In genomic region chr13:90696656-90697055, GRCh38 we compare ENCODE assay signal across 18 cellular contexts.
A peak's percentile ranks its signal among the peaks of the same experiment; 100 is the strongest.
DNase-seq lines count a peak whose midpoint lies in the region; ATAC-seq and TF ChIP-seq lines count a peak whose summit lies in the region.
"Had no signal": no experiment of that assay in that cellular context is flagged by ENCODE, and none has a peak within 500 bp of the region (broad histone marks: within the 10 kb centered on the region; RNA-seq: fewer than 3 reads in every experiment).

No MANE protein-coding gene starts in this region.

- H3K4me1 ChIP-seq in PC-9 (replicated peaks; ENCODE audit: insufficient read depth) (no peaks in the 10 kb centered on the region), smooth muscle cell (ENCODE audit: low read depth) (no peaks in the 10 kb centered on the region), tibial artery (peaks cover 0 to under 1% (median 0%) of the 10 kb centered on the region in 4 donors)
- H3K4me1 ChIP-seq: ascending aorta, spleen had no signal

- peak overlapping the region; percentile 56 for H2AFZ ChIP-seq in PC-9
- H2AFZ ChIP-seq in smooth muscle cell (ENCODE audit: low read depth) = peak overlapping the region; percentile 47

- H3K27me3 ChIP-seq in PC-9 (ENCODE audit: insufficient read depth, low read depth) = no peaks in the 10 kb centered on the region
- H3K27me3 ChIP-seq in smooth muscle cell (ENCODE audit: low read depth) = no peaks in the 10 kb centered on the region
- no peaks in the 10 kb centered on the region for H3K27me3 ChIP-seq in tibial artery
- H3K27me3 ChIP-seq: ascending aorta, BLaER1, spleen had no signal

- H3K36me3 ChIP-seq in PC-9 (ENCODE audit: low read depth) (no peaks in the 10 kb centered on the region), smooth muscle cell (ENCODE audit: low read depth) (no peaks in the 10 kb centered on the region), tibial artery (no peaks in the 10 kb centered on the region)
- H3K36me3 ChIP-seq: ascending aorta, BLaER1, spleen had no signal

- no peaks in the 10 kb centered on the region for H3K9me2 ChIP-seq in PC-9 (ENCODE audit: insufficient read depth)

- CTCF ChIA-PET in PC-9 (lab: Charles Lee) = no interaction called here

- no peak for ATAC-seq in GM21723 (IDR thresholded peaks at IDR 0.05; ENCODE audit: unreplicated experiment)
- ATAC-seq: left ventricle myocardium superior had no signal

- 0 out of 2 replicates have a peak, but pooled peaks cover 3% of the 10 kb centered on the region for H3K9me3 ChIP-seq in PC-9 (ENCODE audit: insufficient read depth, low read depth)
- no peaks in the 10 kb centered on the region for H3K9me3 ChIP-seq in smooth muscle cell (replicated peaks; ENCODE audit: low read depth)
- no peaks in the 10 kb centered on the region for H3K9me3 ChIP-seq in tibial artery
- H3K9me3 ChIP-seq: ascending aorta, BLaER1, spleen had no signal

- POLR2A ChIA-PET in PC-9 (lab: Charles Lee; ENCODE audit: unreplicated experiment) = no interaction called here

- DNase-seq in NCI-H2029 (lab: John Stamatoyannopoulos, UW) (peak; percentile 1), NCI-H2029 treated with DMSO at 0.1 percent for 48 hours (lab: John Stamatoyannopoulos, UW) (no peak), PC-9 (no peak), epithelial cell of prostate (ENCODE audit: low read depth, low spot score) (peak; percentile 37), smooth muscle cell (lab: John Stamatoyannopoulos, UW; ENCODE audit: unreplicated experiment) (no peak), tibial artery (no peak), cerebellum (ENCODE audit: low spot score) (no peak)
- DNase-seq: 8988T, endodermal cell, left ventricle myocardium superior, NCI-H2107, NCI-H510A treated with DMSO at 0.1 percent for 48 hours, RPMI8226, spleen, T-helper 9 cell had no signal

- TF ChIP-seq CTCF in PC-9 (conservative IDR thresholded peaks at IDR 0.05) (no peak), smooth muscle cell (IDR thresholded peaks at IDR 0.05; ENCODE audit: borderline replicate concordance, insufficient read depth, poor library complexity, severe bottlenecking) (no peak), tibial artery (IDR thresholded peaks at IDR 0.05) (no peak)

- no peak overlapping the region for H3K4me2 ChIP-seq in PC-9
- no peak overlapping the region for H3K4me2 ChIP-seq in smooth muscle cell
- H3K4me2 ChIP-seq: BLaER1 had no signal

- no peak overlapping the region for H3K9ac ChIP-seq in smooth muscle cell (ENCODE audit: low read depth)
- H3K9ac ChIP-seq: BLaER1 had no signal

- H3K27ac ChIP-seq in PC-9 = peak overlapping the region; percentile 33; the same call in 1 of the 2 replicates
- peak overlapping the region; percentile 71 for H3K27ac ChIP-seq in epithelial cell of prostate
- peak overlapping the region; percentile 41 for H3K27ac ChIP-seq in smooth muscle cell (ENCODE audit: low read depth)
- no peak overlapping the region for H3K27ac ChIP-seq in tibial artery
- H3K27ac ChIP-seq: ascending aorta, BLaER1, spleen had no signal

- H3F3A ChIP-seq in PC-9 (ENCODE audit: insufficient read depth, low read depth) (no peaks in the 10 kb centered on the region), smooth muscle cell (ENCODE audit: low read depth) (no peaks in the 10 kb centered on the region)

- H3K79me2 ChIP-seq in PC-9 (ENCODE audit: low read depth) (no peaks in the 10 kb centered on the region), smooth muscle cell (ENCODE audit: low read depth) (no peaks in the 10 kb centered on the region)

- no TSS peak for BruUV-seq in PC-9 (replicated peaks; lab: Mats Ljungman, UMichigan)

- H4K20me1 ChIP-seq in PC-9 (ENCODE audit: insufficient read depth) (no peaks in the 10 kb centered on the region), smooth muscle cell (ENCODE audit: low read depth) (no peaks in the 10 kb centered on the region)
- H4K20me1 ChIP-seq: BLaER1 had no signal

- WGBS in smooth muscle cell (ENCODE audit: low lambda C conversion rate) = 91% methylated on average over 5 of the region's 5 CpGs

- H3K4me3 ChIP-seq in PC-9 (no peak overlapping the region), smooth muscle cell (no peak overlapping the region), tibial artery (no peak overlapping the region)
- H3K4me3 ChIP-seq: ascending aorta, BLaER1, spleen had no signal

- intact Hi-C loops in PC-9 (cut with micrococcal nuclease; ENCODE audit: unreplicated experiment) = no loop called here
- intact Hi-C loops in tibial artery (cut with DNase I; ENCODE audit: low total_unique reads) = no loop called here

Comparison
In these comparisons a context has a peak if more than half of its experiments do, and no peak if none do; other contexts are left out.
1. DNase-seq: peak in NCI-H2029 (single experiment) and epithelial cell of prostate (single experiment); none in NCI-H2029 treated with DMSO at 0.1 percent for 48 hours (single experiment), PC-9 (0 of 2), smooth muscle cell (single experiment), tibial artery (0 of 2) and cerebellum (single experiment).
2. H3K27ac ChIP-seq: peak in PC-9 (single experiment), epithelial cell of prostate (single experiment) and smooth muscle cell (single experiment); none in tibial artery (0 of 2).